8 cellular contexts compared by ENCODE assay signal in genomic region chr16:67227567-67227921, GRCh38. TPM values are rescaled to one million over a fixed set of nuclear protein-coding genes. Genes with fewer than 3 reads are reported as not detected.
DNase-seq lines count a peak whose midpoint lies in the region; ATAC-seq, FAIRE-seq and TF ChIP-seq lines count a peak whose summit lies in the region.

No MANE protein-coding gene starts in this region.

- H3K4me1 ChIP-seq in heart right ventricle: peaks cover 5 to 39% (median 29%) of the 10 kb centered on the region in 9 donors
- H3K4me1 ChIP-seq in mucosa of rectum (ENCODE audit: control insufficient read depth in 2 of 2, insufficient read depth in 2 of 2, low read length in 2 of 2): peaks cover 15 to 17% of the 10 kb centered on the region in 2 donors

- H3K4me3 ChIP-seq in heart right ventricle: peak overlapping the region; percentile 70 to 99 (median 92)
- peak overlapping the region; percentile 93 to 99 for H3K4me3 ChIP-seq in mucosa of rectum (ENCODE audit: low read length in 2 of 2)

- no peak for TF ChIP-seq POLR2A in H54 (IDR thresholded peaks at IDR 0.05; ENCODE audit: low read depth, low read length)

- no peaks in the 10 kb centered on the region for H3K9me3 ChIP-seq in heart right ventricle
- no peaks in the 10 kb centered on the region for H3K9me3 ChIP-seq in mucosa of rectum (ENCODE audit: control insufficient read depth in 2 of 2, low read length in 2 of 2)

- no peaks in the 10 kb centered on the region for H3K9me3 Mint-ChIP-seq in central memory CD8-positive, alpha-beta T cell

- H3K36me3 ChIP-seq in heart right ventricle (peaks cover 0 to 49% (median 36%) of the 10 kb centered on the region in 9 donors), mucosa of rectum (ENCODE audit: control insufficient read depth in 2 of 2, insufficient read depth in 2 of 2, low read length in 2 of 2) (peaks cover 39 to 41% of the 10 kb centered on the region in 2 donors)

- H3K27ac Mint-ChIP-seq in central memory CD8-positive, alpha-beta T cell (ENCODE audit: low read depth): peak overlapping the region; percentile 98

- peaks cover 18% of the 10 kb centered on the region for H3K36me3 Mint-ChIP-seq in central memory CD8-positive, alpha-beta T cell (ENCODE audit: insufficient read depth)

- intact Hi-C loops in heart right ventricle (cut with DNase I): loop anchor here in 3 of 10 donors (2.0 to 5.0 kb wide), 3 partner anchors 19 to 37 kb away; partner anchors contain the start of genes EXOC3L1 (in 3 of the 3), E2F4 (in 2 of the 3) and FHOD1 (in 1 of the 3)
- intact Hi-C loops in Right ventricle myocardium superior (cut with DNase I): no loop called here

- no peaks in the 10 kb centered on the region for H3K27me3 Mint-ChIP-seq in central memory CD8-positive, alpha-beta T cell

- FAIRE-seq in H54 (lab: Jason Lieb, UNC): no peak

- ATAC-seq in heart right ventricle: no peak
- ATAC-seq in Right ventricle myocardium superior (ENCODE audit: poor library complexity): no peak
- ATAC-seq in central memory CD8-positive, alpha-beta T cell (replicated peaks; ENCODE audit: extremely low read depth, poor library complexity, severe bottlenecking): no peak

- H3K27me3 ChIP-seq in heart right ventricle (no peaks in the 10 kb centered on the region), mucosa of rectum (ENCODE audit: control insufficient read depth in 2 of 2, insufficient read depth in 2 of 2, low read length in 2 of 2) (no peaks in the 10 kb centered on the region)

- peak overlapping the region; percentile 87 to 92 for H3K9ac ChIP-seq in mucosa of rectum (ENCODE audit: low read depth in 1 of 2, low read length in 2 of 2)

- peaks cover 34% of the 10 kb centered on the region for H3K4me1 Mint-ChIP-seq in central memory CD8-positive, alpha-beta T cell

- WGBS in heart right ventricle, 2 donors: 12 to 14% methylated on average over 12 of the region's 12 CpGs

- H3K27ac ChIP-seq in heart right ventricle (peak overlapping the region in 9 of 10 donors; percentile 65 to 93 (median 90)), mucosa of rectum (ENCODE audit: low read depth in 2 of 2, low read length in 2 of 2) (peak overlapping the region in 1 of 2 donors; percentile 80)

- peak overlapping the region; percentile 100 for H3K4me3 Mint-ChIP-seq in central memory CD8-positive, alpha-beta T cell

- TF ChIP-seq CTCF in heart right ventricle (IDR thresholded peaks at IDR 0.05): no peak

- no peak for DNase-seq in heart right ventricle
- no peak for DNase-seq in Right ventricle myocardium superior
- DNase-seq in central memory CD8-positive, alpha-beta T cell (ENCODE audit: low spot score in 2 of 2): no peak
- no peak for DNase-seq in activated gamma-delta T cell (lab: John Stamatoyannopoulos, UW)
- no peak for DNase-seq in hypothalamus (lab: John Stamatoyannopoulos, UW)
- no peak for DNase-seq in NCI-H82 treated with DMSO at 0.1 percent for 48 hours (lab: John Stamatoyannopoulos, UW; ENCODE audit: unreplicated experiment)
- no peak for DNase-seq in H54 (ENCODE audit: insufficient read length, low spot score)

RNA-seq across cellular contexts. Expression of gene TMEM208, which starts 0.6 kb away (rescaled TPM):
- 10 to 100 TPM in 6 of 10 donors, 1 to 10 TPM in 4; 7.6 to 22.1 (median 11.7) TPM for total RNA-seq in heart right ventricle
- polyA plus RNA-seq in heart right ventricle: 10 to 100 TPM; 74.7 to 92.0 TPM
- 11.0 TPM for total RNA-seq in Right ventricle myocardium superior

RNA-seq across cellular contexts. Expression of gene FHOD1, which starts 19.7 kb away (rescaled TPM):
- total RNA-seq in heart right ventricle: 10 to 100 TPM; 11.6 to 26.2 (median 19.1) TPM
- 10 to 100 TPM; 16.6 to 71.1 TPM for polyA plus RNA-seq in heart right ventricle
- total RNA-seq in Right ventricle myocardium superior: 13.5 TPM

RNA-seq across cellular contexts. Expression of gene SLC9A5, which starts 21.2 kb away (rescaled TPM):
- total RNA-seq in heart right ventricle: 1 to 10 TPM in 6 of 10 donors, under 1 TPM in 4; 0.71 to 2.4 (median 1.0) TPM
- polyA plus RNA-seq in heart right ventricle: 1 to 10 TPM in 1 of 2 donors, under 1 TPM in 1; 0.26 to 1.5 TPM
- 0.83 TPM for total RNA-seq in Right ventricle myocardium superior

RNA-seq across cellular contexts. Expression of gene ELMO3, which starts 28.6 kb away (rescaled TPM):
- total RNA-seq in heart right ventricle (1 to 10 TPM in 1 of 10 donors, under 1 TPM in 9; 0.19 to 1.1 (median 0.42) TPM), Right ventricle myocardium superior (0.54 TPM)
- polyA plus RNA-seq in heart right ventricle: 1 to 10 TPM; 1.3 to 1.9 TPM

RNA-seq across cellular contexts. Expression of gene E2F4, which starts 35.6 kb away (rescaled TPM):
- 10 to 100 TPM; 21.9 to 45.6 (median 28.6) TPM for total RNA-seq in heart right ventricle
- polyA plus RNA-seq in heart right ventricle: 10 to 100 TPM; 33.4 to 38.4 TPM
- 34.8 TPM for total RNA-seq in Right ventricle myocardium superior
